ENCODE assay signal across 1 cellular context in the genomic region with DNA sequence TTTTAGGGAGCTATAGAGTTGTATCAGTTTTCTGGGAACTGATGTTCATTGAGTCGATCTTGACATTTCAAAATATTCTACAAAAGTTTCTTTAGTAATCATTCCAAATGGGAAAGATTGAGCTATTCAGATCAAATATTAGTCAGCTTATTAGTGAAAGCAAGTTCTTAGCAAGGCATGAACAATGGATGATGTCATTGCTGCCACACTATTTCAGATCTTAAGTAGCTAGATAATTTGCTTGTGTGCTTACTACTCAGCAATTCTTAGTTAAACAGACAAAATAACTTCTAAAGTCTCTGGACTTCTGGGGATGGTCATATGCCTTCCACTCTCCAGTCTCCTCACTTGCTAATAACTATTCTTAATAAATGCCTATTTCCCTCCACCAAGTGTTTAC.
TF ChIP-seq lines count a peak whose summit lies in the region.

No MANE protein-coding gene starts in this region.

TF ChIP-seq in GM23338, 12 proteins besides CTCF, POLR2A, EP300 and RAD21 (continued from another document):
- TF ChIP-seq, protein P1, sequence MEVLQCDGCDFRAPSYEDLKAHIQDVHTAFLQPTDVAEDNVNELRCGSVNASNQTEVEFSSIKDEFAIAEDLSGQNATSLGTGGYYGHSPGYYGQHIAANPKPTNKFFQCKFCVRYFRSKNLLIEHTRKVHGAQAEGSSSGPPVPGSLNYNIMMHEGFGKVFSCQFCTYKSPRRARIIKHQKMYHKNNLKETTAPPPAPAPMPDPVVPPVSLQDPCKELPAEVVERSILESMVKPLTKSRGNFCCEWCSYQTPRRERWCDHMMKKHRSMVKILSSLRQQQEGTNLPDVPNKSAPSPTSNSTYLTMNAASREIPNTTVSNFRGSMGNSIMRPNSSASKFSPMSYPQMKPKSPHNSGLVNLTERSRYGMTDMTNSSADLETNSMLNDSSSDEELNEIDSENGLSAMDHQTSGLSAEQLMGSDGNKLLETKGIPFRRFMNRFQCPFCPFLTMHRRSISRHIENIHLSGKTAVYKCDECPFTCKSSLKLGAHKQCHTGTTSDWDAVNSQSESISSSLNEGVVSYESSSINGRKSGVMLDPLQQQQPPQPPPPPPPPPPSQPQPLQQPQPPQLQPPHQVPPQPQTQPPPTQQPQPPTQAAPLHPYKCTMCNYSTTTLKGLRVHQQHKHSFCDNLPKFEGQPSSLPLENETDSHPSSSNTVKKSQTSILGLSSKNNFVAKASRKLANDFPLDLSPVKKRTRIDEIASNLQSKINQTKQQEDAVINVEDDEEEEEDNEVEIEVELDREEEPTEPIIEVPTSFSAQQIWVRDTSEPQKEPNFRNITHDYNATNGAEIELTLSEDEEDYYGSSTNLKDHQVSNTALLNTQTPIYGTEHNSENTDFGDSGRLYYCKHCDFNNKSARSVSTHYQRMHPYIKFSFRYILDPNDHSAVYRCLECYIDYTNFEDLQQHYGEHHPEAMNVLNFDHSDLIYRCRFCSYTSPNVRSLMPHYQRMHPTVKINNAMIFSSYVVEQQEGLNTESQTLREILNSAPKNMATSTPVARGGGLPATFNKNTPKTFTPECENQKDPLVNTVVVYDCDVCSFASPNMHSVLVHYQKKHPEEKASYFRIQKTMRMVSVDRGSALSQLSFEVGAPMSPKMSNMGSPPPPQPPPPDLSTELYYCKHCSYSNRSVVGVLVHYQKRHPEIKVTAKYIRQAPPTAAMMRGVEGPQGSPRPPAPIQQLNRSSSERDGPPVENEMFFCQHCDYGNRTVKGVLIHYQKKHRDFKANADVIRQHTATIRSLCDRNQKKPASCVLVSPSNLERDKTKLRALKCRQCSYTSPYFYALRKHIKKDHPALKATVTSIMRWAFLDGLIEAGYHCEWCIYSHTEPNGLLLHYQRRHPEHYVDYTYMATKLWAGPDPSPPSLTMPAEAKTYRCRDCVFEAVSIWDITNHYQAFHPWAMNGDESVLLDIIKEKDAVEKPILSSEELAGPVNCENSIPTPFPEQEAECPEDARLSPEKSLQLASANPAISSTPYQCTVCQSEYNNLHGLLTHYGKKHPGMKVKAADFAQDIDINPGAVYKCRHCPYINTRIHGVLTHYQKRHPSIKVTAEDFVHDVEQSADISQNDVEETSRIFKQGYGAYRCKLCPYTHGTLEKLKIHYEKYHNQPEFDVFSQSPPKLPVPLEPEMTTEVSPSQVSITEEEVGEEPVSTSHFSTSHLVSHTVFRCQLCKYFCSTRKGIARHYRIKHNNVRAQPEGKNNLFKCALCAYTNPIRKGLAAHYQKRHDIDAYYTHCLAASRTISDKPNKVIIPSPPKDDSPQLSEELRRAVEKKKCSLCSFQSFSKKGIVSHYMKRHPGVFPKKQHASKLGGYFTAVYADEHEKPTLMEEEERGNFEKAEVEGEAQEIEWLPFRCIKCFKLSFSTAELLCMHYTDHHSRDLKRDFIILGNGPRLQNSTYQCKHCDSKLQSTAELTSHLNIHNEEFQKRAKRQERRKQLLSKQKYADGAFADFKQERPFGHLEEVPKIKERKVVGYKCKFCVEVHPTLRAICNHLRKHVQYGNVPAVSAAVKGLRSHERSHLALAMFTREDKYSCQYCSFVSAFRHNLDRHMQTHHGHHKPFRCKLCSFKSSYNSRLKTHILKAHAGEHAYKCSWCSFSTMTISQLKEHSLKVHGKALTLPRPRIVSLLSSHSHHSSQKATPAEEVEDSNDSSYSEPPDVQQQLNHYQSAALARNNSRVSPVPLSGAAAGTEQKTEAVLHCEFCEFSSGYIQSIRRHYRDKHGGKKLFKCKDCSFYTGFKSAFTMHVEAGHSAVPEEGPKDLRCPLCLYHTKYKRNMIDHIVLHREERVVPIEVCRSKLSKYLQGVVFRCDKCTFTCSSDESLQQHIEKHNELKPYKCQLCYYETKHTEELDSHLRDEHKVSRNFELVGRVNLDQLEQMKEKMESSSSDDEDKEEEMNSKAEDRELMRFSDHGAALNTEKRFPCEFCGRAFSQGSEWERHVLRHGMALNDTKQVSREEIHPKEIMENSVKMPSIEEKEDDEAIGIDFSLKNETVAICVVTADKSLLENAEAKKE (CRISPR knock-in tag; IDR thresholded peaks at IDR 0.05) = no peak
- TF ChIP-seq ZNF331 (CRISPR knock-in tag; IDR thresholded peaks at IDR 0.05; ENCODE audit: low read depth) (no peak), POLR2AphosphoS5 (IDR thresholded peaks at IDR 0.05; ENCODE audit: low read depth) (no peak), STAT1 (IDR thresholded peaks at IDR 0.05; ENCODE audit: unreplicated experiment) (no peak), JUNB (IDR thresholded peaks at IDR 0.05; ENCODE audit: unreplicated experiment) (no peak), NANOG (IDR thresholded peaks at IDR 0.05; ENCODE audit: borderline replicate concordance) (no peak), CREB1 (CRISPR knock-in tag; IDR thresholded peaks at IDR 0.05; ENCODE audit: low read depth) (no peak)
- TF ChIP-seq, protein P2, sequence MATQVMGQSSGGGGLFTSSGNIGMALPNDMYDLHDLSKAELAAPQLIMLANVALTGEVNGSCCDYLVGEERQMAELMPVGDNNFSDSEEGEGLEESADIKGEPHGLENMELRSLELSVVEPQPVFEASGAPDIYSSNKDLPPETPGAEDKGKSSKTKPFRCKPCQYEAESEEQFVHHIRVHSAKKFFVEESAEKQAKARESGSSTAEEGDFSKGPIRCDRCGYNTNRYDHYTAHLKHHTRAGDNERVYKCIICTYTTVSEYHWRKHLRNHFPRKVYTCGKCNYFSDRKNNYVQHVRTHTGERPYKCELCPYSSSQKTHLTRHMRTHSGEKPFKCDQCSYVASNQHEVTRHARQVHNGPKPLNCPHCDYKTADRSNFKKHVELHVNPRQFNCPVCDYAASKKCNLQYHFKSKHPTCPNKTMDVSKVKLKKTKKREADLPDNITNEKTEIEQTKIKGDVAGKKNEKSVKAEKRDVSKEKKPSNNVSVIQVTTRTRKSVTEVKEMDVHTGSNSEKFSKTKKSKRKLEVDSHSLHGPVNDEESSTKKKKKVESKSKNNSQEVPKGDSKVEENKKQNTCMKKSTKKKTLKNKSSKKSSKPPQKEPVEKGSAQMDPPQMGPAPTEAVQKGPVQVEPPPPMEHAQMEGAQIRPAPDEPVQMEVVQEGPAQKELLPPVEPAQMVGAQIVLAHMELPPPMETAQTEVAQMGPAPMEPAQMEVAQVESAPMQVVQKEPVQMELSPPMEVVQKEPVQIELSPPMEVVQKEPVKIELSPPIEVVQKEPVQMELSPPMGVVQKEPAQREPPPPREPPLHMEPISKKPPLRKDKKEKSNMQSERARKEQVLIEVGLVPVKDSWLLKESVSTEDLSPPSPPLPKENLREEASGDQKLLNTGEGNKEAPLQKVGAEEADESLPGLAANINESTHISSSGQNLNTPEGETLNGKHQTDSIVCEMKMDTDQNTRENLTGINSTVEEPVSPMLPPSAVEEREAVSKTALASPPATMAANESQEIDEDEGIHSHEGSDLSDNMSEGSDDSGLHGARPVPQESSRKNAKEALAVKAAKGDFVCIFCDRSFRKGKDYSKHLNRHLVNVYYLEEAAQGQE (IDR thresholded peaks at IDR 0.05; ENCODE audit: unreplicated experiment) = no peak
- TF ChIP-seq, protein P3, sequence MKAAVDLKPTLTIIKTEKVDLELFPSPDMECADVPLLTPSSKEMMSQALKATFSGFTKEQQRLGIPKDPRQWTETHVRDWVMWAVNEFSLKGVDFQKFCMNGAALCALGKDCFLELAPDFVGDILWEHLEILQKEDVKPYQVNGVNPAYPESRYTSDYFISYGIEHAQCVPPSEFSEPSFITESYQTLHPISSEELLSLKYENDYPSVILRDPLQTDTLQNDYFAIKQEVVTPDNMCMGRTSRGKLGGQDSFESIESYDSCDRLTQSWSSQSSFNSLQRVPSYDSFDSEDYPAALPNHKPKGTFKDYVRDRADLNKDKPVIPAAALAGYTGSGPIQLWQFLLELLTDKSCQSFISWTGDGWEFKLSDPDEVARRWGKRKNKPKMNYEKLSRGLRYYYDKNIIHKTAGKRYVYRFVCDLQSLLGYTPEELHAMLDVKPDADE (IDR thresholded peaks at IDR 0.05) = no peak
